Comparison of ENCODE assay signal across 24 cellular contexts in the genomic region with DNA sequence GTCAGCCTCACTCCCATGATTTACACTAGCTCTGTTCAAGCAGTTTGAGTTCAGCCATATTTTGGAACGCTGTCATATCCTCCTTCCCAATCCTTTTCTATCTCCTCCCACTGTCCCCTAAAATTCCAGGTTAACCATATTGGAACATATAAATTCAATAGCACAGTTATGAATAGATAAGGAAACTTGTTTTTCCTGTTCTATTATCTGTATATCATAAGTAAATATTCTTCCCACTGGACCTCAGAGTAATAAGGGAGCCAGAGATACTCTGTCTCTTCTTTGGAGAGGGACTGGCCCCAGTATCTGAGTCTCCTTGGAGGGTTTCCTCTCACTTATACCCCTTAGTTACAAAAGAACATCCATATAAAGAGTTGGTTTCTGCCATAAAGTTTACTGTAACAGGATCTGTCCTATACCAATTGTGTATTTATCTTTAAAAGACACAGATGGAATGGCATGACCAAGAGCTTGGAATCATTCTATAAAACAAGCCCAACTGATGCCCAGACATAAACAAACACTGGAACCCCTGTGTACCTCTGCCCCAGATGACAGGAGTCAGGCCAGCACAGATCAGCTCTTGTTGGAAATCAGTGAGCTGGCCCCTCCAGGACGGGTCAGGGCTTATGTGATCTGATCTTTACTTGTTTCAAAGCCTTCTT.
DNase-seq lines count a peak whose midpoint lies in the region; FAIRE-seq and TF ChIP-seq lines count a peak whose summit lies in the region.
"Had no signal": no experiment of that assay in that cellular context is flagged by ENCODE, and none has a peak within 500 bp of the region (broad histone marks: within the 10 kb centered on the region; RNA-seq: fewer than 3 reads in every experiment).

No MANE protein-coding gene starts in this region.

- peak overlapping the region; percentile 7 for H3K4me3 Mint-ChIP-seq in Calu3 (ENCODE audit: low read depth, unreplicated experiment)
- no peak overlapping the region for H3K4me3 Mint-ChIP-seq in mesothelial cell of epicardium
- H3K4me3 Mint-ChIP-seq: activated CD8-positive, alpha-beta memory T cell treated with anti-CD3 and anti-CD28 coated beads, Interleukin-2, amount 10 ng/mL, durations not matched to agents 7 days and 5 days; activated naive CD4-positive, alpha-beta T cell treated with anti-CD3 and anti-CD28 coated beads for 36 hours; activated T-cell treated with anti-CD3 and anti-CD28 coated beads, Interleukin-2, amount 50 U/mL, for 72 hours; stimulated activated effector memory CD8-positive, alpha-beta T cell treated with anti-CD3 and anti-CD28 coated beads, Interleukin-12 subunit alpha, Interleukin-12 subunit beta, amount 100 ng/mL, for 72 hours had no signal

- DNase-seq in Calu3, result no peak
- DNase-seq in LoVo (ENCODE audit: low spot score), result peak; percentile 24
- peak; percentile 27 for DNase-seq in bronchial epithelial cell (ENCODE audit: low read depth)
- DNase-seq in mesothelial cell of epicardium (ENCODE audit: low spot score in 2 of 2, unreplicated experiment in 2 of 2), result no peak
- DNase-seq in SHP77 treated with DMSO at 0.1 percent for 48 hours (lab: John Stamatoyannopoulos, UW), result no peak
- no peak for DNase-seq in AG08395 (ENCODE audit: low spot score)
- DNase-seq in central memory CD4-positive, alpha-beta T cell, result no peak
- DNase-seq in nucleus accumbens (lab: John Stamatoyannopoulos, UW), result no peak
- DNase-seq: activated CD4-positive, alpha-beta T cell treated with anti-CD3 and anti-CD28 coated beads, Interleukin-2, amount 50 U/mL, for 1 hour; activated CD8-positive, alpha-beta memory T cell treated with anti-CD3 and anti-CD28 coated beads, Interleukin-2, amount 10 ng/mL, durations not matched to agents 7 days and 5 days; activated naive CD4-positive, alpha-beta T cell treated with anti-CD3 and anti-CD28 coated beads for 36 hours; activated T-cell treated with anti-CD3 and anti-CD28 coated beads, Interleukin-2, amount 50 U/mL, for 72 hours; cortex of kidney; kidney; MV-4-11; NCI-H510A treated with DMSO at 0.1 percent for 48 hours; retina; spleen; stimulated activated CD4-positive, alpha-beta T cell treated with anti-CD3 and anti-CD28 coated beads, Interleukin-2, amount 100 ng/mL, for 48 hours; T-helper 9 cell had no signal

- no peak for FAIRE-seq in bronchial epithelial cell (lab: Jason Lieb, UNC)
- FAIRE-seq: kidney had no signal

- BruUV-seq in Calu3 (replicated peaks; lab: Mats Ljungman, UMichigan), result no TSS peak

- peaks cover 60% of the 10 kb centered on the region for H3K4me1 Mint-ChIP-seq in Calu3 (ENCODE audit: low read depth, unreplicated experiment)
- peaks cover 36% of the 10 kb centered on the region for H3K4me1 Mint-ChIP-seq in mesothelial cell of epicardium
- H3K4me1 Mint-ChIP-seq: activated CD8-positive, alpha-beta memory T cell treated with anti-CD3 and anti-CD28 coated beads, Interleukin-2, amount 10 ng/mL, durations not matched to agents 7 days and 5 days; stimulated activated effector memory CD8-positive, alpha-beta T cell treated with anti-CD3 and anti-CD28 coated beads, Interleukin-12 subunit alpha, Interleukin-12 subunit beta, amount 100 ng/mL, for 72 hours had no signal

- TF ChIP-seq CTCF in Calu3 (IDR thresholded peaks at IDR 0.05; ENCODE audit: unreplicated experiment) (no peak), bronchial epithelial cell (IDR thresholded peaks at IDR 0.05; ENCODE audit: insufficient read depth, low read length, severe bottlenecking) (no peak), mesothelial cell of epicardium (IDR thresholded peaks at IDR 0.05; ENCODE audit: unreplicated experiment) (no peak)

- intact Hi-C loops in Calu3 (cut with micrococcal nuclease; ENCODE audit: unreplicated experiment), result loop anchor here (2.0 kb wide), 1 partner anchor 19 kb away; no protein-coding TSS in a partner anchor

- H3K36me3 Mint-ChIP-seq in Calu3 (ENCODE audit: insufficient read depth, unreplicated experiment) (peaks cover 5% of the 10 kb centered on the region), mesothelial cell of epicardium (peaks cover 2% of the 10 kb centered on the region)
- H3K36me3 Mint-ChIP-seq: activated CD8-positive, alpha-beta memory T cell treated with anti-CD3 and anti-CD28 coated beads, Interleukin-2, amount 10 ng/mL, durations not matched to agents 7 days and 5 days; stimulated activated effector memory CD8-positive, alpha-beta T cell treated with anti-CD3 and anti-CD28 coated beads, Interleukin-12 subunit alpha, Interleukin-12 subunit beta, amount 100 ng/mL, for 72 hours had no signal

- H3K27me3 Mint-ChIP-seq in Calu3 (ENCODE audit: unreplicated experiment) (no peaks in the 10 kb centered on the region), mesothelial cell of epicardium (ENCODE audit: low read depth) (no peaks in the 10 kb centered on the region)
- H3K27me3 Mint-ChIP-seq: activated CD8-positive, alpha-beta memory T cell treated with anti-CD3 and anti-CD28 coated beads, Interleukin-2, amount 10 ng/mL, durations not matched to agents 7 days and 5 days had no signal

- H3K36me3 ChIP-seq in bronchial epithelial cell (ENCODE audit: control insufficient read depth, insufficient read depth, low read length), result no peaks in the 10 kb centered on the region
- H3K36me3 ChIP-seq: breast epithelium, spleen had no signal

- H3K27ac Mint-ChIP-seq in Calu3 (ENCODE audit: unreplicated experiment), result peak overlapping the region; percentile 10
- peak overlapping the region; percentile 80 for H3K27ac Mint-ChIP-seq in mesothelial cell of epicardium
- H3K27ac Mint-ChIP-seq: activated CD8-positive, alpha-beta memory T cell treated with anti-CD3 and anti-CD28 coated beads, Interleukin-2, amount 10 ng/mL, durations not matched to agents 7 days and 5 days; activated naive CD4-positive, alpha-beta T cell treated with anti-CD3 and anti-CD28 coated beads for 36 hours; activated T-cell treated with anti-CD3 and anti-CD28 coated beads, Interleukin-2, amount 50 U/mL, for 72 hours; stimulated activated effector memory CD8-positive, alpha-beta T cell treated with anti-CD3 and anti-CD28 coated beads, Interleukin-12 subunit alpha, Interleukin-12 subunit beta, amount 100 ng/mL, for 72 hours had no signal

- CTCF ChIA-PET in Calu3 (lab: Charles Lee), result no interaction called here

- no peaks in the 10 kb centered on the region for H3K27me3 ChIP-seq in bronchial epithelial cell (ENCODE audit: control insufficient read depth, insufficient read depth, low read length)
- H3K27me3 ChIP-seq: BLaER1, breast epithelium, spleen had no signal

- no peak overlapping the region for H3K4me3 ChIP-seq in bronchial epithelial cell (ENCODE audit: low read depth, low read length)
- H3K4me3 ChIP-seq: BLaER1, breast epithelium, lung, spleen had no signal

- H3K9me3 Mint-ChIP-seq in Calu3 (ENCODE audit: low read depth, unreplicated experiment), result no peaks in the 10 kb centered on the region
- H3K9me3 Mint-ChIP-seq in mesothelial cell of epicardium, result peaks cover 8% of the 10 kb centered on the region
- H3K9me3 Mint-ChIP-seq: activated naive CD4-positive, alpha-beta T cell treated with anti-CD3 and anti-CD28 coated beads for 36 hours; activated T-cell treated with anti-CD3 and anti-CD28 coated beads, Interleukin-2, amount 50 U/mL, for 72 hours; stimulated activated effector memory CD8-positive, alpha-beta T cell treated with anti-CD3 and anti-CD28 coated beads, Interleukin-12 subunit alpha, Interleukin-12 subunit beta, amount 100 ng/mL, for 72 hours had no signal

Comparison
In these comparisons a context has a peak if more than half of its experiments do, and no peak if none do; other contexts are left out.
1. DNase-seq: peak in LoVo (single experiment) and bronchial epithelial cell (single experiment); none in Calu3 (single experiment), mesothelial cell of epicardium (0 of 2), SHP77 treated with DMSO at 0.1 percent for 48 hours (single experiment), AG08395 (single experiment), central memory CD4-positive, alpha-beta T cell (single experiment) and nucleus accumbens (0 of 56).